ENCODE assay signal across 10 cellular contexts in genomic region chr6:44662461-44663121, GRCh38.
DNase-seq lines count a peak whose midpoint lies in the region; ATAC-seq, FAIRE-seq and TF ChIP-seq lines count a peak whose summit lies in the region.
"Had no signal": no experiment of that assay in that cellular context is flagged by ENCODE, and none has a peak within 500 bp of the region (broad histone marks: within the 10 kb centered on the region; RNA-seq: fewer than 3 reads in every experiment).

No MANE protein-coding gene starts in this region.

- peaks cover 3% of the 10 kb centered on the region in 2 donors for H3K9me3 Mint-ChIP-seq in activated T-cell treated with anti-CD3 and anti-CD28 coated beads, Interleukin-2, amount 50 U/mL, for 72 hours

- intact Hi-C loops in kidney (cut with DNase I) = no loop called here

- H3K4me3 ChIP-seq in kidney (ENCODE audit: low read length in 2 of 2) = no peak overlapping the region
- H3K4me3 ChIP-seq: colonic mucosa had no signal

- H3K36me3 ChIP-seq in kidney (ENCODE audit: control insufficient read depth in 1 of 2, insufficient read depth in 2 of 2, low read length in 2 of 2) = no peaks in the 10 kb centered on the region
- H3K36me3 ChIP-seq: colonic mucosa had no signal

- H3K27ac Mint-ChIP-seq in activated T-cell treated with anti-CD3 and anti-CD28 coated beads, Interleukin-2, amount 50 U/mL, for 72 hours = peak overlapping the region; percentile 11

- peaks cover 8% of the 10 kb centered on the region for H3K4me1 Mint-ChIP-seq in activated T-cell treated with anti-CD3 and anti-CD28 coated beads, Interleukin-2, amount 50 U/mL, for 72 hours (ENCODE audit: low read depth)

- H3K9me3 ChIP-seq in kidney (ENCODE audit: control insufficient read depth in 1 of 2, low read length in 2 of 2) = no peaks in the 10 kb centered on the region
- H3K9me3 ChIP-seq: colonic mucosa had no signal

- no peak overlapping the region for H3K4me3 Mint-ChIP-seq in activated T-cell treated with anti-CD3 and anti-CD28 coated beads, Interleukin-2, amount 50 U/mL, for 72 hours

- peak overlapping the region; percentile 68 for H3K27ac ChIP-seq in VCaP
- H3K27ac ChIP-seq in kidney (ENCODE audit: low read depth in 2 of 2, low read length in 2 of 2) = no peak overlapping the region
- H3K27ac ChIP-seq: colonic mucosa had no signal

- H3K9ac ChIP-seq in kidney (ENCODE audit: low read length in 2 of 2) = no peak overlapping the region

- H3K27me3 Mint-ChIP-seq in activated T-cell treated with anti-CD3 and anti-CD28 coated beads, Interleukin-2, amount 50 U/mL, for 72 hours (ENCODE audit: low read depth) = no peaks in the 10 kb centered on the region

- TF ChIP-seq CTCF in VCaP (conservative IDR thresholded peaks at IDR 0.05) (no peak), kidney (IDR thresholded peaks at IDR 0.05; ENCODE audit: borderline replicate concordance, extremely low read depth, insufficient read depth) (no peak)

- peaks cover 7 to 15% of the 10 kb centered on the region in 2 donors for H3K4me1 ChIP-seq in kidney (ENCODE audit: control insufficient read depth in 1 of 2, insufficient read depth in 1 of 2, low read depth in 1 of 2, low read length in 2 of 2)
- H3K4me1 ChIP-seq: colonic mucosa had no signal

- no peak for DNase-seq in activated T-cell treated with anti-CD3 and anti-CD28 coated beads, Interleukin-2, amount 50 U/mL, for 72 hours
- no peak for DNase-seq in activated T-cell treated with anti-CD3 and anti-CD28 coated beads, Interleukin-2, amount 50 U/mL, for 1 hour
- DNase-seq in kidney = peak; percentile 80
- peak; percentile 48 for DNase-seq in ureter (ENCODE audit: low spot score)
- DNase-seq in AG08395 (ENCODE audit: low spot score) = no peak
- DNase-seq: colonic mucosa, KG1 had no signal

- FAIRE-seq in kidney (lab: Jason Lieb, UNC) = no peak

- peaks cover 0 to 3% of the 10 kb centered on the region in 2 donors for H3K36me3 Mint-ChIP-seq in activated T-cell treated with anti-CD3 and anti-CD28 coated beads, Interleukin-2, amount 50 U/mL, for 72 hours (ENCODE audit: insufficient read depth in 2 of 2)

- peak in 1 of 2 donors; percentile 9 for ATAC-seq in activated T-cell treated with anti-CD3 and anti-CD28 coated beads, Interleukin-2, amount 50 U/mL, for 72 hours (replicated peaks in 1 of 2)
- ATAC-seq in HG02588 (IDR thresholded peaks at IDR 0.05; ENCODE audit: unreplicated experiment) = no peak
- no peak for ATAC-seq in HG03135 (IDR thresholded peaks at IDR 0.05; ENCODE audit: unreplicated experiment)

Comparison
In these comparisons a context has a peak if more than half of its experiments do, and no peak if none do; other contexts are left out.
1. DNase-seq: peak in kidney (single experiment) and ureter (single experiment); none in activated T-cell treated with anti-CD3 and anti-CD28 coated beads, Interleukin-2, amount 50 U/mL, for 72 hours (0 of 2), activated T-cell treated with anti-CD3 and anti-CD28 coated beads, Interleukin-2, amount 50 U/mL, for 1 hour (single experiment) and AG08395 (single experiment).